Comparison of ENCODE assay signal across 8 cellular contexts in the genomic region with DNA sequence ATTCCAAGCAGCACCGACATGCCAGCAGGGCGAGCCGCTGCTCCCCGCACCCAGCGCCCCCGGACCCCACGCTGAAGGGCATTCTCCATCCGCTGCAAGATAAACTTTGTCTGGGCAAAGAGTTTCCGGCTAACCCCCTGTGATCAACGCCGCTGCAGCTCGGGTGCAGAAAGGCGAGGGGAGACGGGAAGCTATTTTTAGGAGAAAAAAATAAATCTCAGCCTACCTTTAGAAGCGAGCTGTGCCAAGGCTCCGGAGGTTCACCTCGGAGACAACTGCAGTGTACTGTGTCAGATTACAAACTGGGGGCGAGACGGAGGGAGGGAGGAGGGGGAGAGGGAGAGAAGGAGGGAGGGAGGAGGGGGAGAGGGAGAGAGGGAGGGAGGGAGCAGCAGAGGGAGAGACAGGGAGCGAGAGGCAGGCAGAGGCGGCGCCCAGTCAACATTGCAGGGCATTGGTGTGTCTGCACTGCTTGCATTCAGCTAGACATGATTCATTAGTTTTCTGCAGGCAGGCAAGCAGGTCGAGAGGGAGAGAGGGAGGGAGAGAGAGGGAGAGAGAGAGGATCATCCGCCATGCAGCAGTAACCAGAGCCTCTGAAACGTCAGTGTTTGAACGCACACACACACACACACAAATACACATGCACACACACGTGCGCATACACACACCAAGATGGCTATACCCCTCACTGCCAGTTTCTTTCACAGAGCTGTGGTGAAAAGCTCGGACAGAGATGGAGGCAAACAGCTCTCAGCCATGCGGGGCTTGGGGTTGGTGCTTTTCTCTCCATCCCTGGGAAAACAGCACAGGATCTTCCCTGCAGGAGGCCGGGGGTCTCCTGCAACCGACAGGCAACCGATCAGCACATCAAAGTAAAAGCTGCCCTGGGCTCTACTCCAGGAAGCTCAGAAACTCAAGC. TPM values are rescaled to one million over a fixed set of nuclear protein-coding genes. Genes with fewer than 3 reads are reported as not detected.
DNase-seq lines count a peak whose midpoint lies in the region; ATAC-seq, FAIRE-seq and TF ChIP-seq lines count a peak whose summit lies in the region.

A gene with protein sequence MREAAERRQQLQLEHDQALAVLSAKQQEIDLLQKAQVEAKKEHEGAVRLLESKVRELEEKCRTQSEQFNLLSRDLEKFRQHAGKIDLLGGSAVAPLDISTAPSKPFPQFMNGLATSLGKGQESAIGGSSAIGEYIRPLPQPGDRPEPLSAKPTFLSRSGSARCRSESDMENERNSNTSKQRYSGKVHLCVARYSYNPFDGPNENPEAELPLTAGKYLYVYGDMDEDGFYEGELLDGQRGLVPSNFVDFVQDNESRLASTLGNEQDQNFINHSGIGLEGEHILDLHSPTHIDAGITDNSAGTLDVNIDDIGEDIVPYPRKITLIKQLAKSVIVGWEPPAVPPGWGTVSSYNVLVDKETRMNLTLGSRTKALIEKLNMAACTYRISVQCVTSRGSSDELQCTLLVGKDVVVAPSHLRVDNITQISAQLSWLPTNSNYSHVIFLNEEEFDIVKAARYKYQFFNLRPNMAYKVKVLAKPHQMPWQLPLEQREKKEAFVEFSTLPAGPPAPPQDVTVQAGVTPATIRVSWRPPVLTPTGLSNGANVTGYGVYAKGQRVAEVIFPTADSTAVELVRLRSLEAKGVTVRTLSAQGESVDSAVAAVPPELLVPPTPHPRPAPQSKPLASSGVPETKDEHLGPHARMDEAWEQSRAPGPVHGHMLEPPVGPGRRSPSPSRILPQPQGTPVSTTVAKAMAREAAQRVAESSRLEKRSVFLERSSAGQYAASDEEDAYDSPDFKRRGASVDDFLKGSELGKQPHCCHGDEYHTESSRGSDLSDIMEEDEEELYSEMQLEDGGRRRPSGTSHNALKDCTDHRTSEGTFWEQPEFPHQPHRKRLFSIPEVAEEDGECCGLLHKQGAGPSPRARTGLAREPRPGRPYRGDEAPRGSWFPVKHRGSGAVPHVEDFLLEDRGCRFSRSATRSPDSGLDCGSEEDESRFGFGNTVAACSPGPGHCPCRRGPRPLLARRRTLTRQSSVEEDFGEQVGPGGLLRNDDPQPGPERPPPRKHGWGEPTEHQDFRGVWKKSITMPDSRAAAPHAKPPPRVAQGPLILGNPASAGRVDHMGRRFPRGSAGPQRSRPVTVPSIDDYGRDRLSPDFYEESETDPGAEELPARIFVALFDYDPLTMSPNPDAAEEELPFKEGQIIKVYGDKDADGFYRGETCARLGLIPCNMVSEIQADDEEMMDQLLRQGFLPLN (N-terminal part only) (minus strand): TSS at position 304 of the 922 bp plus-strand sequence. CDS start 237,286 bp downstream, outside the sequence.

- H3K36me3 ChIP-seq in H1 (ENCODE audit: control insufficient read depth in 2 of 4, insufficient read depth in 4 of 4, low read length in 3 of 4) = no peaks in the 10 kb centered on the region

- H3K9me3 ChIP-seq in H1 (ENCODE audit: insufficient read depth in 2 of 2, low read depth in 1 of 2, low read length in 1 of 2) = peaks cover 5 to 8% of the 10 kb centered on the region in 2 experiments; a peak in 3 of 4 replicates

- FAIRE-seq in H1 (lab: Jason Lieb, UNC) = peak; percentile 24

- WGBS in H1 (ENCODE audit: extremely low coverage in 1 of 2, insufficient coverage in 1 of 2, insufficient read length in 1 of 2, insufficient replicate concordance in 2 of 2, low coverage in 1 of 2, low lambda C conversion rate in 2 of 2, missing lambda C conversion rate in 1 of 2), 2 experiments = 1% methylated on average over 25 of the region's 33 CpGs; no CpG with 5 or more reads in 1 of the 2 experiments

- no peak within 1 kb of the TSS for H3K4ac ChIP-seq in H1 (replicated peaks; ENCODE audit: insufficient read length, low read depth, low read length)

- H3K14ac ChIP-seq in H1 (ENCODE audit: insufficient read length) = no peak within 1 kb of the TSS

- peak within 1 kb of the TSS; percentile 94; the same call in 1 of the 2 replicates for H2BK12ac ChIP-seq in H1 (ENCODE audit: low read depth, low read length)

- peak within 1 kb of the TSS; percentile 90 for H3K4me3 Mint-ChIP-seq in neural crest cell

- H3K4me3 ChIP-seq in GM12865 (ENCODE audit: low read depth, low read length) (peak within 1 kb of the TSS; percentile 25), H1 (ENCODE audit: extremely low read depth in 1 of 4, insufficient read depth in 2 of 4, low read depth in 3 of 4, low read length in 4 of 4) (peak within 1 kb of the TSS; percentile 67 to 71 (median 67))

- no peak within 1 kb of the TSS for H2BK120ac ChIP-seq in H1 (replicated peaks; ENCODE audit: low read depth, low read length)

- DNase-seq in GM12865 (ENCODE audit: low read depth) (peak; percentile 9), NCI-H2196 treated with DMSO at 0.1 percent for 48 hours (lab: John Stamatoyannopoulos, UW; ENCODE audit: unreplicated experiment) (peak; percentile 50), H1 (ENCODE audit: low read depth in 1 of 2, low spot score in 2 of 2) (peak in 1 of 2 experiments; percentile 61), neural crest cell (ENCODE audit: low read depth, low spot score) (peak; percentile 20), AG08395 (ENCODE audit: low spot score) (no peak), GM13977 (ENCODE audit: low spot score) (no peak), GM13976 (ENCODE audit: low spot score) (no peak)

- H4K8ac ChIP-seq in H1 (ENCODE audit: extremely low read depth, insufficient read depth, low read length) = no peak within 1 kb of the TSS

- CTCF ChIA-PET in H1 (lab: Charles Lee; ENCODE audit: partially characterized antibody) = interaction anchor here (0.7 to 3.0 kb wide), 7 partner anchors 9 to 82 kb away, joined by 3 to 22 read pairs (median 4); no protein-coding TSS in a partner anchor

- H3K27ac Mint-ChIP-seq in neural crest cell (ENCODE audit: unreplicated experiment) = peak within 1 kb of the TSS; percentile 23

- ATAC-seq in GM21737 (IDR thresholded peaks at IDR 0.05; ENCODE audit: unreplicated experiment) = no peak

- no peak within 1 kb of the TSS for H4K91ac ChIP-seq in H1 (replicated peaks; ENCODE audit: insufficient read length, low read length)

- H3K9me3 Mint-ChIP-seq in neural crest cell = no peaks in the 10 kb centered on the region

- H3K27me3 ChIP-seq in H1 (replicated peaks in 1 of 4; ENCODE audit: control insufficient read depth in 3 of 4, extremely low read depth in 1 of 4, insufficient read depth in 3 of 4, low read length in 3 of 4) = peaks cover 37 to 66% (median 59%) of the 10 kb centered on the region in 4 experiments

- H2AK5ac ChIP-seq in H1 (ENCODE audit: low read depth, low read length) = 0 out of 2 replicates have a peak within 1 kb of the TSS, but pooled peaks have one; percentile 34

- TF ChIP-seq CTCF in GM12865 (IDR thresholded peaks at IDR 0.05; ENCODE audit: insufficient read depth, low read depth, low read length, missing control alignments) (no peak), H1 (IDR thresholded peaks at IDR 0.05; ENCODE audit: control extremely low read depth in 1 of 3, insufficient read depth in 1 of 3, low read depth in 1 of 3, low read length in 3 of 3) (no peak), neural crest cell (conservative IDR thresholded peaks at IDR 0.05) (no peak), GM13977 (IDR thresholded peaks at IDR 0.05; ENCODE audit: extremely low read depth, insufficient read depth, missing control alignments) (no peak), GM13976 (IDR thresholded peaks at IDR 0.05; ENCODE audit: borderline replicate concordance, control extremely low read depth, extremely low read depth, insufficient read depth, missing control alignments) (no peak)

- no peak within 1 kb of the TSS for H3K23ac ChIP-seq in H1 (ENCODE audit: insufficient read length)

- H3K79me2 ChIP-seq in H1 (ENCODE audit: control insufficient read depth in 1 of 2, insufficient read depth in 2 of 2, low read length in 2 of 2) = no peaks in the 10 kb centered on the region

- TF ChIP-seq EP300 in H1 (IDR thresholded peaks at IDR 0.05; ENCODE audit: borderline replicate concordance in 1 of 2, low read depth in 2 of 2, low read length in 2 of 2) = no peak

- peak within 1 kb of the TSS; percentile 94 for H2AFZ ChIP-seq in H1 (ENCODE audit: low read length)

- peaks cover 47% of the 10 kb centered on the region for H3K4me1 Mint-ChIP-seq in neural crest cell

- peaks cover 2 to 4% of the 10 kb centered on the region in 2 experiments for H4K20me1 ChIP-seq in H1 (replicated peaks in 1 of 2; ENCODE audit: control insufficient read depth in 1 of 2, insufficient read depth in 2 of 2, low read length in 2 of 2)

- no peaks in the 10 kb centered on the region for H3K36me3 Mint-ChIP-seq in neural crest cell (ENCODE audit: low read depth)

- H2BK15ac ChIP-seq in H1 (ENCODE audit: low read length) = peak within 1 kb of the TSS; percentile 99; the same call in 1 of the 2 replicates

- H3K4me1 ChIP-seq in H1 (replicated peaks in 1 of 4; ENCODE audit: control insufficient read depth in 3 of 4, insufficient read depth in 4 of 4, low read length in 3 of 4) = peaks cover 4 to 18% (median 11%) of the 10 kb centered on the region in 4 experiments

- no peak for TF ChIP-seq POLR2A in H1 (IDR thresholded peaks at IDR 0.05; ENCODE audit: control extremely low read depth in 1 of 2, low read depth in 2 of 2, low read length in 2 of 2)

- POLR2A ChIA-PET in H1 (lab: Charles Lee; ENCODE audit: partially characterized antibody) = interaction anchor here (1.6 kb wide), 1 partner anchor 11 kb away, joined by 5 read pairs; no protein-coding TSS in a partner anchor

- no peak within 1 kb of the TSS for H3K56ac ChIP-seq in H1 (replicated peaks; ENCODE audit: insufficient read length, low read depth, low read length)

- no peak for TF ChIP-seq RAD21 in H1 (IDR thresholded peaks at IDR 0.05 in 1 of 2, conservative IDR thresholded peaks at IDR 0.05 in 1 of 2; ENCODE audit: low read depth in 2 of 2, low read length in 2 of 2)

- peaks cover 21% of the 10 kb centered on the region for H3K23me2 ChIP-seq in H1 (ENCODE audit: low read depth, low read length)

- H2BK20ac ChIP-seq in H1 (ENCODE audit: low read length) = peak within 1 kb of the TSS; percentile 48; the same call in 1 of the 2 replicates

- H3K79me1 ChIP-seq in H1 (ENCODE audit: low read depth, low read length) = no peaks in the 10 kb centered on the region

- H3K27ac ChIP-seq in H1 (ENCODE audit: low read depth, low read length) = no peak within 1 kb of the TSS

- in situ Hi-C loops in GM13977 (cut with MboI; ENCODE audit: low pct_unique_long_range_greater_than_20kb, low sequenced_read_pairs, unreplicated experiment) = no loop called here
- in situ Hi-C loops in GM13976 (cut with MboI; ENCODE audit: low sequenced_read_pairs, unreplicated experiment) = no loop called here

- H3K9ac ChIP-seq in H1 (replicated peaks in 1 of 4; ENCODE audit: extremely low read depth in 1 of 4, low read depth in 3 of 4, low read length in 3 of 4) = peak within 1 kb of the TSS in 1 of 4 experiments; percentile 7; a peak in 1 of 7 replicates

- H3K4me2 ChIP-seq in H1 (ENCODE audit: insufficient read depth in 1 of 2, low read depth in 2 of 2, low read length in 2 of 2) = peak within 1 kb of the TSS; percentile 94 to 96

- no peak within 1 kb of the TSS; the same call in 1 of the 2 replicates for H3K18ac ChIP-seq in H1 (ENCODE audit: extremely low read depth, low read length)

- no peak within 1 kb of the TSS for H4K5ac ChIP-seq in H1 (ENCODE audit: insufficient read length, low read depth, low read length)

- peak within 1 kb of the TSS; percentile 66; the same call in 1 of the 2 replicates for H2BK5ac ChIP-seq in H1 (ENCODE audit: low read depth, low read length)

- peaks cover 67% of the 10 kb centered on the region for H3K27me3 Mint-ChIP-seq in neural crest cell (ENCODE audit: low read depth)

RNA-seq across cellular contexts. Expression of the gene that starts here (rescaled TPM):
- total RNA-seq in H1 (2021; fragmentation: NEBNext Ultra II Directional; extraction: Animal tissue kit (Norgen Biotek cat#: 25700)) = 0.31 and 0.65 TPM in 2 replicates
- 0.18 and 0.52 TPM in 2 replicates for polyA plus RNA-seq in H1 (2011; rRNA removed)
- polyA plus RNA-seq in H1 (2011; cell fraction: cytosol; rRNA removed) = 0.43 TPM
- 0.73 TPM for polyA plus RNA-seq in H1 (2011; cell fraction: nucleus; rRNA removed)
- 0.08 to 0.66 TPM (median 0.31 TPM) in 4 replicates for polyA plus RNA-seq in H1 (2012, experiment 1 of 2)
- polyA plus RNA-seq in H1 (2012, experiment 2 of 2) = not detected
- polyA plus RNA-seq in H1 (2013, experiment 1 of 2) = 0.59 TPM
- 0.48 TPM for polyA plus RNA-seq in H1 (2013, experiment 2 of 2)
- 0.17 and 0.60 TPM in 2 replicates for polyA minus RNA-seq in H1 (2011; rRNA and poly(A)+ RNA removed)
- not detected for polyA minus RNA-seq in H1 (2011; cell fraction: cytosol; rRNA and poly(A)+ RNA removed)
- polyA minus RNA-seq in H1 (2011; cell fraction: nucleus; rRNA and poly(A)+ RNA removed) = 0.90 TPM
- total RNA-seq in neural crest cell = 4.5 and 5.9 TPM in 2 replicates

Comparison
In these comparisons a context has a peak if more than half of its experiments do, and no peak if none do; other contexts are left out.
1. DNase-seq: peak in GM12865 (single experiment), NCI-H2196 treated with DMSO at 0.1 percent for 48 hours (single experiment) and neural crest cell (single experiment); none in AG08395 (single experiment), GM13977 (single experiment) and GM13976 (single experiment).